Comparison of ENCODE assay signal across 12 cellular contexts in genomic region chr1:98086796-98087195, GRCh38.
A peak's percentile ranks its signal among the peaks of the same experiment; 100 is the strongest.
DNase-seq lines count a peak whose midpoint lies in the region; ATAC-seq, FAIRE-seq and TF ChIP-seq lines count a peak whose summit lies in the region.
"Had no signal": no experiment of that assay in that cellular context is flagged by ENCODE, and none has a peak within 500 bp of the region (broad histone marks: within the 10 kb centered on the region; RNA-seq: fewer than 3 reads in every experiment).

No MANE protein-coding gene starts in this region.

- no peak overlapping the region for H3K27ac Mint-ChIP-seq in immature natural killer cell
- H3K27ac Mint-ChIP-seq: IgD-negative memory B cell had no signal

- H3K9me3 Mint-ChIP-seq in immature natural killer cell = no peaks in the 10 kb centered on the region

- peaks cover 0 to 5% (median 0%) of the 10 kb centered on the region in 3 donors for H3K36me3 Mint-ChIP-seq in immature natural killer cell
- H3K36me3 Mint-ChIP-seq: IgD-negative memory B cell had no signal

- H3K4me3 Mint-ChIP-seq in immature natural killer cell = no peak overlapping the region
- H3K4me3 Mint-ChIP-seq: IgD-negative memory B cell had no signal

- TF ChIP-seq CTCF in foreskin keratinocyte (conservative IDR thresholded peaks at IDR 0.05) = no peak
- TF ChIP-seq CTCF in D721Med (IDR thresholded peaks at IDR 0.05; ENCODE audit: insufficient read depth, missing control alignments) = no peak

- H3K36me3 ChIP-seq in skeletal muscle satellite cell (ENCODE audit: insufficient read depth, low read length) = no peaks in the 10 kb centered on the region
- H3K36me3 ChIP-seq: cardiac muscle cell had no signal

- ATAC-seq in SK-N-SH treated with all-trans-retinoic acid at 6 μM for 48 hours (peak; percentile 92), foreskin keratinocyte (peak; percentile 99), GM18858 (IDR thresholded peaks at IDR 0.05; ENCODE audit: unreplicated experiment) (no peak)

- H3K27ac ChIP-seq in foreskin keratinocyte = no peak overlapping the region
- H3K27ac ChIP-seq: cardiac muscle cell had no signal

- H3K27me3 Mint-ChIP-seq in immature natural killer cell (ENCODE audit: low read depth in 3 of 3) = peaks cover 2 to 7% (median 3%) of the 10 kb centered on the region in 3 donors
- H3K27me3 Mint-ChIP-seq: IgD-negative memory B cell had no signal

- H3K27me3 ChIP-seq in foreskin keratinocyte (no peaks in the 10 kb centered on the region), skeletal muscle satellite cell (ENCODE audit: control insufficient read depth, insufficient read depth, low read length) (no peaks in the 10 kb centered on the region)
- H3K27me3 ChIP-seq: cardiac muscle cell had no signal

- H3K9me3 ChIP-seq in skeletal muscle satellite cell (replicated peaks; ENCODE audit: low read length) = no peaks in the 10 kb centered on the region

- TF ChIP-seq POLR2A in H54 (IDR thresholded peaks at IDR 0.05; ENCODE audit: low read depth, low read length) = no peak

- H3K4me1 ChIP-seq in foreskin keratinocyte (peaks cover 13% of the 10 kb centered on the region), skeletal muscle satellite cell (ENCODE audit: control insufficient read depth, insufficient read depth, low read length) (peaks cover 32% of the 10 kb centered on the region)

- H3K9ac ChIP-seq in skeletal muscle satellite cell (ENCODE audit: low read depth, low read length) = peak overlapping the region; percentile 40

- peak overlapping the region; percentile 60 for H3K4me2 ChIP-seq in skeletal muscle satellite cell (ENCODE audit: low read length)

- FAIRE-seq in H54 (lab: Jason Lieb, UNC) = peak; percentile 99
- FAIRE-seq in D721Med (lab: Jason Lieb, UNC) = no peak

- DNase-seq in H54 (ENCODE audit: insufficient read length, low spot score) = no peak
- peak; percentile 95 to 97 for DNase-seq in foreskin keratinocyte
- DNase-seq in immature natural killer cell = no peak
- DNase-seq in D721Med (ENCODE audit: insufficient read length, low spot score) = no peak
- DNase-seq in NCI-H2081 (lab: John Stamatoyannopoulos, UW) = no peak
- DNase-seq: activated CD4-positive, alpha-beta T cell treated with anti-CD3 and anti-CD28 coated beads, Interleukin-2, amount 50 U/mL, for 1 hour; stimulated activated CD4-positive, alpha-beta T cell treated with anti-CD3 and anti-CD28 coated beads, Interleukin-1b, Interleukin-23, amount 100 ng/mL, for 48 hours had no signal

- peak overlapping the region; percentile 41 for H3K4me3 ChIP-seq in skeletal muscle satellite cell (ENCODE audit: low read length)
- H3K4me3 ChIP-seq: cardiac muscle cell had no signal

- no peaks in the 10 kb centered on the region for H3K4me1 Mint-ChIP-seq in immature natural killer cell
- H3K4me1 Mint-ChIP-seq: IgD-negative memory B cell had no signal

TF ChIP-seq in SK-N-SH treated with all-trans-retinoic acid at 6 μM for 48 hours, 23 proteins besides CTCF, POLR2A, EP300 and RAD21:
- TF ChIP-seq ISL1 (CRISPR knock-in tag; IDR thresholded peaks at IDR 0.05) (peak; percentile 24; the same call in 1 of the 2 replicates), CSDC2 (CRISPR knock-in tag; IDR thresholded peaks at IDR 0.05) (no peak)

Comparison
In these comparisons a context has a peak if more than half of its experiments do, and no peak if none do; other contexts are left out.
1. DNase-seq: peak in foreskin keratinocyte (2 of 2); none in H54 (single experiment), immature natural killer cell (0 of 3), D721Med (single experiment) and NCI-H2081 (0 of 2).